20 cellular contexts compared by ENCODE assay signal in genomic region chr18:62768172-62768943, GRCh38. TPM values are rescaled to one million over a fixed set of nuclear protein-coding genes. Genes with fewer than 3 reads are reported as not detected.
DNase-seq lines count a peak whose midpoint lies in the region; ATAC-seq, FAIRE-seq and TF ChIP-seq lines count a peak whose summit lies in the region.
"Had no signal": no experiment of that assay in that cellular context is flagged by ENCODE, and none has a peak within 500 bp of the region (broad histone marks: within the 10 kb centered on the region; RNA-seq: fewer than 3 reads in every experiment).

No MANE protein-coding gene starts in this region.

- H2AFZ ChIP-seq in HepG2 (ENCODE audit: low read length): no peak overlapping the region

- H3K9me3 ChIP-seq in right lobe of liver (no peaks in the 10 kb centered on the region), HepG2 (ENCODE audit: low read length) (no peaks in the 10 kb centered on the region), prostate gland (no peaks in the 10 kb centered on the region)
- H3K9me3 ChIP-seq: psoas muscle had no signal

- intact Hi-C loops in right lobe of liver (cut with DNase I) (no loop called here), HepG2 (cut with micrococcal nuclease; ENCODE audit: unreplicated experiment) (no loop called here), prostate gland (cut with DNase I) (no loop called here)
- intact Hi-C loops in activated CD8-positive, alpha-beta T cell treated with anti-CD3 and anti-CD28 coated beads for 36 hours (cut with micrococcal nuclease): no loop called here

- peaks cover 88% of the 10 kb centered on the region for H3K79me2 ChIP-seq in HepG2 (ENCODE audit: insufficient read depth, low read length)

- TF ChIP-seq EP300 in HepG2 (IDR thresholded peaks at IDR 0.05; ENCODE audit: low read depth in 2 of 2, low read length in 2 of 2) (no peak), HepG2 (CRISPR knock-in tag; IDR thresholded peaks at IDR 0.05; ENCODE audit: borderline replicate concordance) (no peak)

- no peaks in the 10 kb centered on the region for H3K36me3 Mint-ChIP-seq in activated CD8-positive, alpha-beta T cell treated with anti-CD3 and anti-CD28 coated beads for 36 hours (ENCODE audit: low read depth)
- H3K36me3 Mint-ChIP-seq: activated naive CD8-positive, alpha-beta T cell had no signal

- H3K9ac ChIP-seq in HepG2 (ENCODE audit: insufficient read depth, low read depth, low read length): no peak overlapping the region
- H3K9ac ChIP-seq: KMS-11 had no signal

- in situ Hi-C loops in HepG2 (cut with HindIII; ENCODE audit: extremely low pct_ligation_motif_present, low pct_unique_long_range_greater_than_20kb) (no loop called here), brain microvascular endothelial cell (cut with HindIII; ENCODE audit: low pct_ligation_motif_present, low sequenced_read_pairs) (no loop called here)

- TF ChIP-seq CTCF in right lobe of liver (IDR thresholded peaks at IDR 0.05) (no peak), HepG2 (CRISPR knock-in tag; IDR thresholded peaks at IDR 0.05) (no peak), brain microvascular endothelial cell (IDR thresholded peaks at IDR 0.05; ENCODE audit: low read depth, low read length, missing control alignments) (no peak), prostate gland (IDR thresholded peaks at IDR 0.05) (no peak)
- no peak for TF ChIP-seq CTCF in activated CD8-positive, alpha-beta T cell treated with anti-CD3 and anti-CD28 coated beads for 36 hours (IDR thresholded peaks at IDR 0.05)

- no peak for TF ChIP-seq POLR2A in right lobe of liver (IDR thresholded peaks at IDR 0.05)
- TF ChIP-seq POLR2A in HepG2 (IDR thresholded peaks at IDR 0.05; ENCODE audit: insufficient read depth in 1 of 2, low read depth in 2 of 2, low read length in 2 of 2): no peak
- no peak for TF ChIP-seq POLR2A in prostate gland (IDR thresholded peaks at IDR 0.05)

- no peak for TF ChIP-seq RAD21 in HepG2 (CRISPR knock-in tag; IDR thresholded peaks at IDR 0.05)

- BruUV-seq in HepG2 (replicated peaks; lab: Mats Ljungman, UMichigan): no TSS peak

- peaks cover 27% of the 10 kb centered on the region for H3K4me1 Mint-ChIP-seq in activated CD8-positive, alpha-beta T cell treated with anti-CD3 and anti-CD28 coated beads for 36 hours (ENCODE audit: low read depth)

- no peak overlapping the region for H3K27ac Mint-ChIP-seq in activated CD8-positive, alpha-beta T cell treated with anti-CD3 and anti-CD28 coated beads for 36 hours
- H3K27ac Mint-ChIP-seq: activated naive CD8-positive, alpha-beta T cell; T-helper 2 cell treated with Interferon-gamma antibody and Interleukin-4, amounts not matched to agents 5 μg/mL and 100 μg/mL, for 36 hours had no signal

- H3K4me3 ChIP-seq in right lobe of liver: no peak overlapping the region
- H3K4me3 ChIP-seq in HepG2 (replicated peaks in 1 of 3; ENCODE audit: insufficient read depth in 1 of 3, low read depth in 2 of 3, low read length in 3 of 3): no peak overlapping the region
- H3K4me3 ChIP-seq in brain microvascular endothelial cell (ENCODE audit: low read depth, low read length): no peak overlapping the region
- no peak overlapping the region for H3K4me3 ChIP-seq in prostate gland
- H3K4me3 ChIP-seq: psoas muscle had no signal

- peak overlapping the region in 1 of 3 donors; percentile 26 for H3K27ac ChIP-seq in right lobe of liver
- no peak overlapping the region for H3K27ac ChIP-seq in HepG2 (ENCODE audit: extremely low read length, insufficient read depth, low read length)
- peak overlapping the region; percentile 14 for H3K27ac ChIP-seq in brain microvascular endothelial cell
- H3K27ac ChIP-seq in prostate gland: peak overlapping the region in 1 of 2 donors; percentile 17
- H3K27ac ChIP-seq: KMS-11, psoas muscle, RWPE1 had no signal

- H3K36me3 ChIP-seq in right lobe of liver: no peaks in the 10 kb centered on the region
- no peaks in the 10 kb centered on the region for H3K36me3 ChIP-seq in HepG2 (replicated peaks in 1 of 2; ENCODE audit: control insufficient read depth in 1 of 2, insufficient read depth in 2 of 2, low read length in 2 of 2)
- H3K36me3 ChIP-seq in brain microvascular endothelial cell (replicated peaks): no peaks in the 10 kb centered on the region
- H3K36me3 ChIP-seq in prostate gland: no peaks in the 10 kb centered on the region

- no peak overlapping the region for H3K4me3 Mint-ChIP-seq in activated CD8-positive, alpha-beta T cell treated with anti-CD3 and anti-CD28 coated beads for 36 hours
- H3K4me3 Mint-ChIP-seq: activated naive CD8-positive, alpha-beta T cell; T-helper 2 cell treated with Interferon-gamma antibody and Interleukin-4, amounts not matched to agents 5 μg/mL and 100 μg/mL, for 36 hours had no signal

- H3K9me3 Mint-ChIP-seq in activated CD8-positive, alpha-beta T cell treated with anti-CD3 and anti-CD28 coated beads for 36 hours: no peaks in the 10 kb centered on the region

- DNase-seq in right lobe of liver: no peak
- no peak for DNase-seq in HepG2 (ENCODE audit: low spot score)
- DNase-seq in brain microvascular endothelial cell: no peak
- no peak for DNase-seq in left lobe of liver (ENCODE audit: low spot score)
- DNase-seq in EL: no peak
- no peak for DNase-seq in activated CD8-positive, alpha-beta T cell treated with anti-CD3 and anti-CD28 coated beads for 36 hours
- DNase-seq in prostate gland (ENCODE audit: low spot score): no peak
- DNase-seq: activated CD4-positive, alpha-beta T cell treated with anti-CD3 and anti-CD28 coated beads for 48 hours; COR-L47; erythroblast; GF-D8; kidney; NCI-H1436; NCI-H526; psoas muscle had no signal

- H3K27me3 ChIP-seq in right lobe of liver (no peaks in the 10 kb centered on the region), HepG2 (ENCODE audit: control insufficient read depth in 1 of 2, insufficient read depth in 2 of 2, low read length in 2 of 2) (no peaks in the 10 kb centered on the region), brain microvascular endothelial cell (replicated peaks) (no peaks in the 10 kb centered on the region), prostate gland (replicated peaks; ENCODE audit: insufficient read depth) (no peaks in the 10 kb centered on the region)

- peak; percentile 57 to 75 (median 70) for ATAC-seq in right lobe of liver
- ATAC-seq in HepG2: no peak
- peak; percentile 65 for ATAC-seq in left lobe of liver
- ATAC-seq in activated CD8-positive, alpha-beta T cell treated with anti-CD3 and anti-CD28 coated beads for 36 hours: no peak
- ATAC-seq in GM19395 (IDR thresholded peaks at IDR 0.05; ENCODE audit: unreplicated experiment): no peak
- ATAC-seq: psoas muscle had no signal

- CTCF ChIA-PET in HepG2 (lab: Yijun Ruan, JAX; ENCODE audit: low intra/inter-chr PET ratio, low total read pairs): no interaction called here
- CTCF ChIA-PET in activated CD8-positive, alpha-beta T cell treated with anti-CD3 and anti-CD28 coated beads for 36 hours (lab: Charles Lee): no interaction called here

- POLR2A ChIA-PET in HepG2 (lab: Yijun Ruan, JAX): no interaction called here
- POLR2A ChIA-PET in activated CD8-positive, alpha-beta T cell treated with anti-CD3 and anti-CD28 coated beads for 36 hours (lab: Charles Lee): no interaction called here

- no peaks in the 10 kb centered on the region for H3K27me3 Mint-ChIP-seq in activated CD8-positive, alpha-beta T cell treated with anti-CD3 and anti-CD28 coated beads for 36 hours
- H3K27me3 Mint-ChIP-seq: activated naive CD8-positive, alpha-beta T cell had no signal

- no peaks in the 10 kb centered on the region for H4K20me1 ChIP-seq in HepG2 (ENCODE audit: insufficient read depth, low read length)

- no peak for FAIRE-seq in HepG2 (lab: Jason Lieb, UNC)
- FAIRE-seq: kidney had no signal

- 32% methylated on average over 4 of the region's 4 CpGs for WGBS in right lobe of liver (ENCODE audit: insufficient coverage, low coverage, low lambda C conversion rate, missing lambda C conversion rate)
- WGBS in HepG2 (ENCODE audit: low lambda C conversion rate): 95% methylated on average over 4 of the region's 4 CpGs
- 14% methylated on average over 4 of the region's 4 CpGs for WGBS in prostate gland

- H3K4me2 ChIP-seq in HepG2 (ENCODE audit: low read depth, low read length): no peak overlapping the region
- H3K4me2 ChIP-seq: KMS-11 had no signal

- H3K4me1 ChIP-seq in right lobe of liver (peaks cover 0 to 39% (median 7%) of the 10 kb centered on the region in 4 donors), HepG2 (ENCODE audit: insufficient read depth, low read length) (peaks cover 72% of the 10 kb centered on the region), prostate gland (replicated peaks) (peaks cover 2% of the 10 kb centered on the region)

TF ChIP-seq in HepG2, 621 proteins besides CTCF, POLR2A, EP300 and RAD21 (continues in another document):
- no peak for TF ChIP-seq ZNF282 (IDR thresholded peaks at IDR 0.05; ENCODE audit: partially characterized antibody)
- TF ChIP-seq RBM22 (optimal IDR thresholded peaks at IDR 0.05; ENCODE audit: low read length): no peak
- no peak for TF ChIP-seq EHMT2 (IDR thresholded peaks at IDR 0.05; ENCODE audit: borderline replicate concordance, low read depth, low read length)

RNA-seq across cellular contexts. Expression of gene PHLPP1, which starts 53.0 kb away (rescaled TPM):
- total RNA-seq in right lobe of liver (10 to 100 TPM in 5 of 6 experiments, 1 to 10 TPM in 1; 8.6 to 19.3 (median 17.0) TPM), HepG2 (2016; rRNA removed; fragmentation: Illumina TruSeq; extraction: Trizol) (18.5 and 19.8 TPM in 2 replicates), left lobe of liver (18.6 TPM), prostate gland (10 to 100 TPM; 16.8 to 44.1 TPM)
- 8.5 and 10.8 TPM in 2 replicates for total RNA-seq in HepG2 (2016; cell fraction: cytosol; rRNA removed; fragmentation: Illumina TruSeq; extraction: Trizol; ENCODE audit: low read depth)
- total RNA-seq in HepG2 (2016; cell fraction: insoluble cytoplasmic fraction; rRNA removed; fragmentation: Illumina TruSeq; extraction: Trizol): 16.7 and 17.3 TPM in 2 replicates
- 8.5 and 10.8 TPM in 2 replicates for total RNA-seq in HepG2 (2016; cell fraction: membrane; rRNA removed; fragmentation: Illumina TruSeq; extraction: Trizol)
- total RNA-seq in HepG2 (2016; cell fraction: nucleus; rRNA removed; fragmentation: Illumina TruSeq; extraction: Trizol): 29.4 and 39.2 TPM in 2 replicates
- polyA plus RNA-seq in HepG2 (2011; rRNA removed): 9.2 and 9.8 TPM in 2 replicates
- 7.0 and 7.7 TPM in 2 replicates for polyA plus RNA-seq in HepG2 (2011; cell fraction: cytosol; rRNA removed)
- polyA plus RNA-seq in HepG2 (2011; cell fraction: nucleus; rRNA removed): 11.5 and 13.7 TPM in 2 replicates
- polyA plus RNA-seq in HepG2 (2012): 9.2 and 15.8 TPM in 2 replicates
- polyA plus RNA-seq in HepG2 (2016; cell fraction: cytosol; fragmentation: Illumina TruSeq; extraction: Trizol; ENCODE audit: low read depth): 0.60 and 0.61 TPM in 2 replicates
- polyA plus RNA-seq in HepG2 (2016; cell fraction: insoluble cytoplasmic fraction; fragmentation: Illumina TruSeq; extraction: Trizol; ENCODE audit: low read depth): 13.0 and 17.3 TPM in 2 replicates
- 2.3 and 2.5 TPM in 2 replicates for polyA plus RNA-seq in HepG2 (2016; cell fraction: membrane; fragmentation: Illumina TruSeq; extraction: Trizol; ENCODE audit: low read depth)
- polyA plus RNA-seq in HepG2 (2016; cell fraction: nucleus; fragmentation: Illumina TruSeq; extraction: Trizol; ENCODE audit: insufficient read depth, low read depth): 17.6 and 19.5 TPM in 2 replicates
- 17.9 and 28.2 TPM in 2 replicates for polyA minus RNA-seq in HepG2 (2011; rRNA and poly(A)+ RNA removed; ENCODE audit: low replicate concordance)
- 24.3 and 29.5 TPM in 2 replicates for polyA minus RNA-seq in HepG2 (2011; cell fraction: cytosol; rRNA and poly(A)+ RNA removed)
- 61.7 and 84.3 TPM in 2 replicates for polyA minus RNA-seq in HepG2 (2011; cell fraction: nucleus; rRNA and poly(A)+ RNA removed)
- 1 to 10 TPM; 8.2 to 8.6 TPM for total RNA-seq in activated CD8-positive, alpha-beta T cell treated with anti-CD3 and anti-CD28 coated beads for 36 hours

Comparison
In these comparisons a context has a peak if more than half of its experiments do, and no peak if none do; other contexts are left out.
1. ATAC-seq: peak in right lobe of liver (4 of 4) and left lobe of liver (single experiment); none in HepG2 (single experiment), activated CD8-positive, alpha-beta T cell treated with anti-CD3 and anti-CD28 coated beads for 36 hours (single experiment) and GM19395 (single experiment).